In the genomic region with DNA sequence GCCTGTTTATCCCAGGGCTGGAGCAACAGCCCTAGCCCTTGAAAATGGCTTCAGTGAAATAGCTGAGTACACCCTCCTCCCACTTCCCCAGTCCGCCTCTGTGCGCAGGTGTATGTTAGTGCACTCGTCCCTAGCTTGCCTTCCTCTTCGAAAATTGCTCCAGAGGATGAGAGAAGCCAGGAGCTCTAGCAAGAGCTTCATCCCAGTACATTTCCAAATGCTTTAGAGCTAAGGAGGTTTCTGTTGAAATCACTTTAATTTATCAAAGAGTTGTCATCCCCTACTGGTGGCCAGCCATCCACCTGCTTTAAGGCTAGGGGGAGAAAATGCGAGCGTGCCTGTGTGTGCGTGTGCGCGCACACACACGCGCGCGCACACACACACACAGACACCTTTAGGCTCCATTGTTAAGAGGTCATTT, we compare ENCODE assay signal across 16 cellular contexts. TPM values are rescaled to one million over a fixed set of nuclear protein-coding genes. Genes with fewer than 3 reads are reported as not detected.
DNase-seq lines count a peak whose midpoint lies in the region; FAIRE-seq and TF ChIP-seq lines count a peak whose summit lies in the region.
"Had no signal": no experiment of that assay in that cellular context is flagged by ENCODE, and none has a peak within 500 bp of the region (broad histone marks: within the 10 kb centered on the region; RNA-seq: fewer than 3 reads in every experiment).

No MANE protein-coding gene starts in this region.

- no peak for FAIRE-seq in astrocyte (lab: Jason Lieb, UNC)
- FAIRE-seq: H54 had no signal

- H3K4ac ChIP-seq in mesendoderm (ENCODE audit: low read depth, low read length): no peak overlapping the region

- H3K27me3 ChIP-seq in HUES48 (ENCODE audit: control insufficient read depth, insufficient read depth, low read length) (peaks cover 99% of the 10 kb centered on the region), astrocyte (ENCODE audit: insufficient read depth, low read length) (peaks cover 79% of the 10 kb centered on the region), mesendoderm (ENCODE audit: insufficient read depth, low read length, poor library complexity) (peaks cover 71% of the 10 kb centered on the region), spleen (replicated peaks in 1 of 7) (peaks cover 18 to 100% (median 100%) of the 10 kb centered on the region in 7 donors)

- no peaks in the 10 kb centered on the region for H3K36me3 Mint-ChIP-seq in astrocyte (ENCODE audit: low read depth, unreplicated experiment)

- H2BK5ac ChIP-seq in mesendoderm (ENCODE audit: low read length): no peak overlapping the region

- H4K5ac ChIP-seq in mesendoderm (ENCODE audit: low read length): no peak overlapping the region

- H3K4me2 ChIP-seq in astrocyte (ENCODE audit: low read length): peak overlapping the region; percentile 13
- H3K4me2 ChIP-seq in mesendoderm (ENCODE audit: low read length): no peak overlapping the region
- H3K4me2 ChIP-seq: BLaER1 treated with 17β-estradiol and CSF1 and Interleukin-3, amounts not matched to agents 10 nM and 100 nM; PC-9 had no signal

- H3K79me1 ChIP-seq in mesendoderm (ENCODE audit: low read length): no peaks in the 10 kb centered on the region

- no peak overlapping the region for H3K18ac ChIP-seq in mesendoderm (ENCODE audit: low read length)

- H3K27ac ChIP-seq in HUES48 (ENCODE audit: low read depth, low read length) (no peak overlapping the region), astrocyte (ENCODE audit: low read depth, low read length) (no peak overlapping the region), mesendoderm (ENCODE audit: low read depth, low read length) (no peak overlapping the region), spleen (no peak overlapping the region)
- H3K27ac ChIP-seq: BLaER1 treated with 17β-estradiol and CSF1 and Interleukin-3, amounts not matched to agents 10 nM and 100 nM; left lung; PC-9 had no signal

- no peak overlapping the region for H2AFZ ChIP-seq in astrocyte (ENCODE audit: low read depth, low read length)
- H2AFZ ChIP-seq: PC-9 had no signal

- no peak overlapping the region for H2BK120ac ChIP-seq in mesendoderm (ENCODE audit: low read depth, low read length)

- H3K56ac ChIP-seq in mesendoderm (ENCODE audit: low read length): no peak overlapping the region

- peaks cover 48% of the 10 kb centered on the region for H3K4me1 ChIP-seq in HUES48 (ENCODE audit: control insufficient read depth, insufficient read depth, low read length)
- H3K4me1 ChIP-seq in astrocyte (ENCODE audit: insufficient read depth, low read length): peaks cover 35% of the 10 kb centered on the region
- peaks cover 2% of the 10 kb centered on the region for H3K4me1 ChIP-seq in mesendoderm (ENCODE audit: control insufficient read depth, low read depth, low read length)
- H3K4me1 ChIP-seq in spleen: peaks cover 33 to 73% (median 50%) of the 10 kb centered on the region in 6 donors

- H3K23ac ChIP-seq in mesendoderm (ENCODE audit: low read length): no peak overlapping the region

- H4K20me1 ChIP-seq in astrocyte (ENCODE audit: insufficient read depth, low read length): no peaks in the 10 kb centered on the region

- no peak for TF ChIP-seq POLR2A in spleen (IDR thresholded peaks at IDR 0.05)

- H3K9ac ChIP-seq in HUES48 (ENCODE audit: low read depth, low read length) (no peak overlapping the region), astrocyte (ENCODE audit: low read length) (no peak overlapping the region), mesendoderm (ENCODE audit: low read length) (no peak overlapping the region)
- H3K9ac ChIP-seq: BLaER1 treated with 17β-estradiol and CSF1 and Interleukin-3, amounts not matched to agents 10 nM and 100 nM had no signal

- WGBS in mesendoderm (ENCODE audit: extremely low coverage, insufficient coverage, low lambda C conversion rate): no CpG with 5 or more reads among the region's 13 CpGs
- 5 to 9% (median 8%) methylated on average over 13 of the region's 13 CpGs for WGBS in spleen, 5 donors

- peaks cover 3% of the 10 kb centered on the region for H3K9me3 Mint-ChIP-seq in astrocyte (ENCODE audit: unreplicated experiment)
- H3K9me3 Mint-ChIP-seq: stimulated activated naive CD8-positive, alpha-beta T cell treated with anti-CD3 and anti-CD28 coated beads, Interleukin-15, amount 100 ng/mL, for 72 hours had no signal

- no peak overlapping the region for H4K8ac ChIP-seq in mesendoderm (ENCODE audit: low read depth, low read length)

- no peak overlapping the region for H2AK5ac ChIP-seq in mesendoderm (ENCODE audit: low read length)

- H3K9me3 ChIP-seq in HUES48 (ENCODE audit: control insufficient read depth, insufficient read depth, low read length) (no peaks in the 10 kb centered on the region), astrocyte (ENCODE audit: insufficient read depth, low read depth, low read length) (no peaks in the 10 kb centered on the region), spleen (no peaks in the 10 kb centered on the region)
- H3K9me3 ChIP-seq: left lung had no signal

- intact Hi-C loops in spleen (cut with DNase I; ENCODE audit: low total_unique reads): no loop called here

- H3K79me2 ChIP-seq in astrocyte (ENCODE audit: insufficient read depth, low read length) (no peaks in the 10 kb centered on the region), mesendoderm (ENCODE audit: control insufficient read depth, insufficient read depth, low read length) (no peaks in the 10 kb centered on the region)

- no peak overlapping the region for H2BK15ac ChIP-seq in mesendoderm (replicated peaks; ENCODE audit: low read depth)

- peaks cover 19% of the 10 kb centered on the region for H3K4me1 Mint-ChIP-seq in astrocyte (ENCODE audit: low read depth, unreplicated experiment)

- peak; percentile 48 for DNase-seq in NCI-H2196 treated with DMSO at 0.1 percent for 48 hours (lab: John Stamatoyannopoulos, UW; ENCODE audit: unreplicated experiment)
- DNase-seq in astrocyte (ENCODE audit: low read depth): no peak
- DNase-seq in mesendoderm: peak; percentile 50
- DNase-seq in activated gamma-delta T cell treated with Interleukin-2 at 50 U/mL for 16 hours: no peak
- DNase-seq in NOMO-1 (lab: John Stamatoyannopoulos, UW; ENCODE audit: unreplicated experiment in 2 of 2): no peak
- no peak for DNase-seq in dedifferentiated amniotic fluid mesenchymal stem cell (ENCODE audit: extremely low spot score)
- DNase-seq in spleen: no peak
- DNase-seq: activated T-cell treated with anti-CD3 and anti-CD28 coated beads, Interleukin-2, amount 50 U/mL, for 72 hours; left lung; MV-4-11; naive thymus-derived CD8-positive, alpha-beta T cell; PC-9; stimulated activated naive CD8-positive, alpha-beta T cell treated with anti-CD3 and anti-CD28 coated beads, Interleukin-15, amount 100 ng/mL, for 72 hours had no signal

- TF ChIP-seq CTCF in astrocyte (IDR thresholded peaks at IDR 0.05; ENCODE audit: insufficient read depth, low read depth, low read length) (no peak), spleen (IDR thresholded peaks at IDR 0.05 in 8 of 11, conservative IDR thresholded peaks at IDR 0.05 in 3 of 11) (no peak)

- peaks cover 62% of the 10 kb centered on the region for H3K27me3 Mint-ChIP-seq in astrocyte (ENCODE audit: low read depth, unreplicated experiment)

- H3K4me3 Mint-ChIP-seq in astrocyte (ENCODE audit: unreplicated experiment): no peak overlapping the region

- H3K27ac Mint-ChIP-seq in astrocyte (ENCODE audit: unreplicated experiment): no peak overlapping the region
- H3K27ac Mint-ChIP-seq: activated T-cell treated with anti-CD3 and anti-CD28 coated beads, Interleukin-2, amount 50 U/mL, for 72 hours; stimulated activated naive CD8-positive, alpha-beta T cell treated with anti-CD3 and anti-CD28 coated beads, Interleukin-15, amount 100 ng/mL, for 72 hours had no signal

- H3K36me3 ChIP-seq in HUES48 (ENCODE audit: control insufficient read depth, insufficient read depth, low read length): no peaks in the 10 kb centered on the region
- H3K36me3 ChIP-seq in astrocyte (ENCODE audit: insufficient read depth, low read length): no peaks in the 10 kb centered on the region
- H3K36me3 ChIP-seq in mesendoderm (ENCODE audit: control insufficient read depth, insufficient read depth, low read length): no peaks in the 10 kb centered on the region
- H3K36me3 ChIP-seq in spleen: no peaks in the 10 kb centered on the region
- H3K36me3 ChIP-seq: BLaER1 treated with 17β-estradiol and CSF1 and Interleukin-3, amounts not matched to agents 10 nM and 100 nM; left lung had no signal

- peak overlapping the region; percentile 42 for H3K4me3 ChIP-seq in HUES48 (ENCODE audit: low read depth, low read length)
- no peak overlapping the region for H3K4me3 ChIP-seq in astrocyte (ENCODE audit: insufficient read depth, low read depth, low read length)
- no peak overlapping the region for H3K4me3 ChIP-seq in mesendoderm (ENCODE audit: low read length)
- H3K4me3 ChIP-seq in spleen: no peak overlapping the region
- H3K4me3 ChIP-seq: BLaER1 treated with 17β-estradiol and CSF1 and Interleukin-3, amounts not matched to agents 10 nM and 100 nM; left lung; PC-9 had no signal

RNA-seq across cellular contexts. Expression of a gene that starts 5.4 kb away (rescaled TPM):
- total RNA-seq in astrocyte (1.9 and 2.1 TPM in 2 replicates), spleen (not detected)
- polyA plus RNA-seq in mesendoderm (2013, experiment 1 of 2): 0.06 TPM
- polyA plus RNA-seq in mesendoderm (2013, experiment 2 of 2): 0.04 TPM
- polyA plus RNA-seq in spleen: under 1 TPM in 1 of 3 donors, not detected in 2; 0.06 TPM
- total RNA-seq: activated T-cell treated with anti-CD3 and anti-CD28 coated beads, Interleukin-2, amount 50 U/mL, for 72 hours; left lung; naive thymus-derived CD8-positive, alpha-beta T cell; PC-9 had no signal
- polyA plus RNA-seq: naive thymus-derived CD8-positive, alpha-beta T cell had no signal

Comparison
In these comparisons a context has a peak if more than half of its experiments do, and no peak if none do; other contexts are left out.
1. DNase-seq: peak in NCI-H2196 treated with DMSO at 0.1 percent for 48 hours (single experiment) and mesendoderm (single experiment); none in astrocyte (single experiment), activated gamma-delta T cell treated with Interleukin-2 at 50 U/mL for 16 hours (single experiment), NOMO-1 (0 of 2), dedifferentiated amniotic fluid mesenchymal stem cell (single experiment) and spleen (single experiment).